In the genomic region with DNA sequence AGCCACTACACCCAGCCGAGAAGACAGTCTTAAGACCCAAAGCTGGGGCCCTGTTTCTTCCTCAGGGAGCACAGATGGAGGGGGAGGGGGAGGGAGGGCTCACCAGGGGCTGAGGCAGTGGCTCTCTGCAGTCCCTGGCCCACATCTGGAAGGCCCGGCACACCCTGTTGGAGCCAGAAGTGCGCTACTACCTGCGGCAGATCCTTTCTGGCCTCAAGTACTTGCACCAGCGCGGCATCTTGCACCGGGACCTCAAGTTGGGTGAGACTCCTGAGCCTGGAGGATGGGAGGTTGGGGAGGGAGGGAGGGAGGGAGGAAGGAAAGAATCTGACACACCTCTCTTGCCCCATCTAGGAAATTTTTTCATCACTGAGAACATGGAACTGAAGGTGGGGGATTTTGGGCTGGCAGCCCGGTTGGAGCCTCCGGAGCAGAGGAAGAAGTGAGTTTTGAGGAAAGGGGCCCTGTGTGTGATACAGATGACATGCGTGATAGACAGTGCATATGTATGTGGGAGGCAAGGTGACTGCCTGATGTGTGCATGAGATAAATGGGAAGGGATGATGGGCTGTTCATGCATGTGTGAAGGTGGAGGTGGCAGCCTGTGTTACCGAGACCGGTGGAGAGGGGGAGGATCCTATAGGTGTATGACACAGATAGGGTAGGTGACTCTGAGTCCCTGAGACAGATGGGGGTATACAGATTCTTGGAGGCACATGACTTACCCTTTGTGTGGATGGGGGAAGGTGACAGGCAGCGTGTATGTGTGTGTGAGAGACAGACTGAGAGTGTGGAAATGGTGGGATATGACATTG, we compare ENCODE assay signal across 1 cellular context.
TF ChIP-seq lines count a peak whose summit lies in the region.

No MANE protein-coding gene starts in this region.

TF ChIP-seq in GM23338, 12 proteins besides CTCF, POLR2A, EP300 and RAD21 (continued from another document):
- TF ChIP-seq ZNF462 (CRISPR knock-in tag; IDR thresholded peaks at IDR 0.05) (no peak), JUNB (IDR thresholded peaks at IDR 0.05; ENCODE audit: unreplicated experiment) (no peak), STAT1 (IDR thresholded peaks at IDR 0.05; ENCODE audit: unreplicated experiment) (no peak)
- TF ChIP-seq, protein P1, sequence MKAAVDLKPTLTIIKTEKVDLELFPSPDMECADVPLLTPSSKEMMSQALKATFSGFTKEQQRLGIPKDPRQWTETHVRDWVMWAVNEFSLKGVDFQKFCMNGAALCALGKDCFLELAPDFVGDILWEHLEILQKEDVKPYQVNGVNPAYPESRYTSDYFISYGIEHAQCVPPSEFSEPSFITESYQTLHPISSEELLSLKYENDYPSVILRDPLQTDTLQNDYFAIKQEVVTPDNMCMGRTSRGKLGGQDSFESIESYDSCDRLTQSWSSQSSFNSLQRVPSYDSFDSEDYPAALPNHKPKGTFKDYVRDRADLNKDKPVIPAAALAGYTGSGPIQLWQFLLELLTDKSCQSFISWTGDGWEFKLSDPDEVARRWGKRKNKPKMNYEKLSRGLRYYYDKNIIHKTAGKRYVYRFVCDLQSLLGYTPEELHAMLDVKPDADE (IDR thresholded peaks at IDR 0.05): no peak
